7 cellular contexts compared by ENCODE assay signal in the genomic region with DNA sequence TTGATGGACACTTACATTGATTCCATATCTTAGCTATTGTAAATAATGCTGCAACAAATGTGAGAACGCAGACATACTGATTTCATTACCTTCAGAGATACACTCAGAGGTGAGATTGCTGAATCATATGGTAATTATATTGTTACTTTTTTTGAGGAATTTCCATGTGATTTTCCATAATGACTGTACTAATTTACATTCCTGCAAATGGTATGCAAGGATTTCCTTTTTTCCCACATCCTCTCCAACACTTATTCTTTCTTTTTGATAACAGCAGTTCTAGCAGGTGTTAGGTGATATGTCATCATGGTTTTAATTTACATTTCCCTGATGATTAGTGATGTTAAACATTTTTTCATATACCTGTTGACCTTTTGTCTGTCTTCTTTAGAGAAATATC.
"Had no signal": no experiment of that assay in that cellular context is flagged by ENCODE, and none has a peak within 500 bp of the region (broad histone marks: within the 10 kb centered on the region; RNA-seq: fewer than 3 reads in every experiment).

No MANE protein-coding gene starts in this region.

- DNase-seq: GDM1, GF-D8 had no signal

- FAIRE-seq: GM12878, GM12891, GM12892, GM18507, GM19239 had no signal

- H3K4me3 ChIP-seq: GM12878 had no signal

- ATAC-seq: GM12878 had no signal
